8 cellular contexts compared by ENCODE assay signal in genomic region chr17:20009302-20010098, GRCh38. TPM values are rescaled to one million over a fixed set of nuclear protein-coding genes. Genes with fewer than 3 reads are reported as not detected.
A peak's percentile ranks its signal among the peaks of the same experiment; 100 is the strongest.
DNase-seq lines count a peak whose midpoint lies in the region; ATAC-seq and TF ChIP-seq lines count a peak whose summit lies in the region.

TSS of gene SPECC1 (plus strand) at chr17:20009359. CDS start at chr17:20096652, 87,293 bp downstream.

- peaks cover 72% of the 10 kb centered on the region for H3K27me3 Mint-ChIP-seq in activated CD4-positive, alpha-beta T cell treated with anti-CD3 and anti-CD28 coated beads, Interleukin-2, amount 10 ng/mL, durations not matched to agents 7 days and 5 days

- peak within 1 kb of the TSS; percentile 85 for H3K4me3 Mint-ChIP-seq in activated CD4-positive, alpha-beta T cell treated with anti-CD3 and anti-CD28 coated beads, Interleukin-2, amount 10 ng/mL, durations not matched to agents 7 days and 5 days

- intact Hi-C loops in lower lobe of right lung (cut with DNase I): loop anchor here (10.0 kb wide), 1 partner anchor 105 kb away; no protein-coding TSS in a partner anchor

- no peaks in the 10 kb centered on the region for H3K9me3 Mint-ChIP-seq in activated CD4-positive, alpha-beta T cell treated with anti-CD3 and anti-CD28 coated beads, Interleukin-2, amount 10 ng/mL, durations not matched to agents 7 days and 5 days

- peak; percentile 62 for ATAC-seq in GM18873 (IDR thresholded peaks at IDR 0.05; ENCODE audit: low FRiP score, unreplicated experiment)
- ATAC-seq in HG03139 (IDR thresholded peaks at IDR 0.05; ENCODE audit: unreplicated experiment): peak; percentile 91
- peak; percentile 99 for ATAC-seq in lower lobe of right lung

- TF ChIP-seq CTCF in AG04449 (IDR thresholded peaks at IDR 0.05; ENCODE audit: insufficient read depth, low read length, missing control alignments) (peak; percentile 83), lower lobe of right lung (IDR thresholded peaks at IDR 0.05) (peak; percentile 95)

- H3K27me3 ChIP-seq in lower lobe of right lung (ENCODE audit: low read depth): peaks cover 59% of the 10 kb centered on the region

- H3K36me3 Mint-ChIP-seq in activated CD4-positive, alpha-beta T cell treated with anti-CD3 and anti-CD28 coated beads, Interleukin-2, amount 10 ng/mL, durations not matched to agents 7 days and 5 days (ENCODE audit: low read depth): no peaks in the 10 kb centered on the region

- no peaks in the 10 kb centered on the region for H3K36me3 ChIP-seq in lower lobe of right lung

- DNase-seq in AG04449 (ENCODE audit: low read depth, low spot score) (no peak), NCI-H460 (ENCODE audit: extremely low read depth, low read depth) (peak; percentile 78), dermis blood vessel endothelial cell (peak; percentile 80), lower lobe of right lung (peak; percentile 53)
- peak; percentile 83 for DNase-seq in activated CD4-positive, alpha-beta T cell treated with anti-CD3 and anti-CD28 coated beads, Interleukin-2, amount 10 ng/mL, durations not matched to agents 7 days and 5 days
- DNase-seq in stimulated activated CD4-positive, alpha-beta T cell treated with anti-CD3 and anti-CD28 coated beads, TNF-alpha, amount 100 ng/mL, for 4 hours (ENCODE audit: low read depth in 3 of 3): peak; percentile 71 to 81 (median 79)

- H3K27ac ChIP-seq in lower lobe of right lung: peak within 1 kb of the TSS; percentile 59

- peaks cover 23% of the 10 kb centered on the region for H3K4me1 ChIP-seq in lower lobe of right lung

- CTCF ChIA-PET in AG04449 (lab: Yijun Ruan, JAX): interaction anchor here (0.7 to 9.8 kb wide), 20 partner anchors 9 to 155 kb away, joined by 3 to 140 read pairs (median 3); no protein-coding TSS in a partner anchor
- CTCF ChIA-PET in activated CD4-positive, alpha-beta T cell treated with anti-CD3 and anti-CD28 coated beads, Interleukin-2, amount 10 ng/mL, durations not matched to agents 7 days and 5 days (lab: Charles Lee): interaction anchor here (0.6 to 2.8 kb wide), 8 partner anchors 8 to 1851 kb away, joined by 3 to 16 read pairs (median 3); no protein-coding TSS in a partner anchor

- POLR2A ChIA-PET in AG04449 (lab: Yijun Ruan, JAX): no interaction called here
- POLR2A ChIA-PET in activated CD4-positive, alpha-beta T cell treated with anti-CD3 and anti-CD28 coated beads, Interleukin-2, amount 10 ng/mL, durations not matched to agents 7 days and 5 days (lab: Charles Lee): no interaction called here

- no peak within 1 kb of the TSS for H3K27ac Mint-ChIP-seq in activated CD4-positive, alpha-beta T cell treated with anti-CD3 and anti-CD28 coated beads, Interleukin-2, amount 10 ng/mL, durations not matched to agents 7 days and 5 days

- no peaks in the 10 kb centered on the region for H3K9me3 ChIP-seq in lower lobe of right lung

- peak within 1 kb of the TSS; percentile 51 for H3K4me3 ChIP-seq in AG04449 (ENCODE audit: low read depth, low read length)
- peak within 1 kb of the TSS; percentile 67 for H3K4me3 ChIP-seq in lower lobe of right lung

- H3K4me1 Mint-ChIP-seq in activated CD4-positive, alpha-beta T cell treated with anti-CD3 and anti-CD28 coated beads, Interleukin-2, amount 10 ng/mL, durations not matched to agents 7 days and 5 days: peaks cover 14% of the 10 kb centered on the region

RNA-seq across cellular contexts. Expression of gene SPECC1, which starts in this region (rescaled TPM):
- total RNA-seq in NCI-H460 (2014; rRNA removed; shearing (Covaris generic)): 17.7 and 19.0 TPM in 2 replicates
- polyA plus RNA-seq in NCI-H460 (2014; cell fraction: nucleus; rRNA removed): 18.7 and 25.1 TPM in 2 replicates
- total RNA-seq in activated CD4-positive, alpha-beta T cell treated with anti-CD3 and anti-CD28 coated beads, Interleukin-2, amount 10 ng/mL, durations not matched to agents 7 days and 5 days: 1 to 10 TPM; 3.7 to 4.9 TPM
- total RNA-seq in dermis blood vessel endothelial cell (1.7 and 3.1 TPM in 2 replicates), lower lobe of right lung (26.9 TPM)
